Comparison of ENCODE assay signal across 8 cellular contexts in the genomic region with DNA sequence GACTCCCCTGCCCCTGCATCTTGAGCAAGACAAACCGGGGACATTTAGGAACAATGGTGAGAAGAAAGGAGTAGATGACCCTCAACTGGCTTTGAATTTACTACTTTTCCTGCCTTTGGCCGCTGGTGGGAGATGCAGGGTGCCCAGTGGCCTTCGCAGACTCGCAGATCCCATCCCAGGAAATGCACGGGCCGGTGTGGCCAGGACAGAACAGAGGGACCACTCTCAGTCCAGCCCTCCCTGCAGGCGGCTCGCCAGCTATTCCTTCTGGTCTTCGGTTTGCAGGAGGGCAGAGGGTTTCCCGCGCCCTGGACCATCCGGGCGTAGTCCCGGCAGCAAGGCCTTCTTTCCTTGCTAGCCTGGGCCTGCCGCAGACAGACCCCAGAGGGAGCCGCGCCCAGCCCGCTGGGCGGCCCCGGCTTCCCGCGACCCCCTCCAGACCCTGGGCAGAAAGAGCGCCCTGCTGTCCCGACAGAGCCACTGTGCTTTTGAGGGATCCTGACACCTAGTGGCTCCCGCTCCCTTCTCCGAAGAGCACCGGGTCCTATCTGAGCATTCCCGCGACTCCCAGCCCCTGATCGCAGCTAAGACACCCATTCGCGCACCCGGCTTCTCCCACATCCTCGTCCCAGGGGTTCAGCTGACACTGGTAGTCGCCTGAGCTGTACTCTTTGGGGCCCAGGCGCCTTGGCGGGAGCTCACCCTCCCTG. TPM values are rescaled to one million over a fixed set of nuclear protein-coding genes. Genes with fewer than 3 reads are reported as not detected.
A peak's percentile ranks its signal among the peaks of the same experiment; 100 is the strongest.
DNase-seq lines count a peak whose midpoint lies in the region; ATAC-seq and TF ChIP-seq lines count a peak whose summit lies in the region.

No MANE protein-coding gene starts in this region.

- H3K4me3 Mint-ChIP-seq in HFFc6 (peak overlapping the region; percentile 11; the same call in 1 of the 2 replicates), brain (peak overlapping the region; percentile 86 to 94 (median 90))

- H3K4me1 ChIP-seq in A673 (ENCODE audit: insufficient read depth, low read length, poor library complexity, severe bottlenecking): peaks cover 9% of the 10 kb centered on the region
- H3K4me1 ChIP-seq in thoracic aorta (ENCODE audit: control insufficient read depth in 1 of 2, low read depth in 2 of 2): peaks cover 5 to 16% of the 10 kb centered on the region in 2 donors

- H3K27ac Mint-ChIP-seq in HFFc6: no peak overlapping the region
- H3K27ac Mint-ChIP-seq in brain: peak overlapping the region; percentile 32 to 89 (median 87)

- CTCF ChIA-PET in A673 (lab: Charles Lee): interaction anchor here (0.7 kb wide), 1 partner anchor 609 kb away, joined by 3 read pairs; no protein-coding TSS in a partner anchor

- H3K9me3 ChIP-seq in A673 (ENCODE audit: low read depth, low read length, poor library complexity, severe bottlenecking) (no peaks in the 10 kb centered on the region), thoracic aorta (no peaks in the 10 kb centered on the region)

- H3K4me3 ChIP-seq in A673 (ENCODE audit: low read depth, low read length, poor library complexity, severe bottlenecking) (peak overlapping the region; percentile 41), thoracic aorta (peak overlapping the region; percentile 75)

- H3K27me3 Mint-ChIP-seq in HFFc6 (ENCODE audit: insufficient read depth) (peaks cover 41% of the 10 kb centered on the region), brain (peaks cover 11% of the 10 kb centered on the region)

- H3K27ac ChIP-seq in A673 (ENCODE audit: low read depth, low read length, poor library complexity, severe bottlenecking): no peak overlapping the region
- H3K27ac ChIP-seq in thoracic aorta: no peak overlapping the region

- ATAC-seq in left lobe of liver (peak; percentile 7), thoracic aorta (ENCODE audit: insufficient number of reproducible peaks, low FRiP score, low read depth) (no peak), GM18868 (IDR thresholded peaks at IDR 0.05; ENCODE audit: unreplicated experiment) (no peak)

- BruUV-seq in A673 (replicated peaks; lab: Mats Ljungman, UMichigan): no TSS peak

- peak; percentile 18 for DNase-seq in A673 (ENCODE audit: low spot score)
- no peak for DNase-seq in HFFc6
- no peak for DNase-seq in left lobe of liver (ENCODE audit: low spot score)
- no peak for DNase-seq in thoracic aorta (ENCODE audit: low spot score)
- no peak for DNase-seq in globus pallidus (ENCODE audit: low spot score)
- DNase-seq in H4 (ENCODE audit: low spot score): no peak

- H3K36me3 ChIP-seq in A673 (ENCODE audit: insufficient read depth, low read length, poor library complexity, severe bottlenecking) (no peaks in the 10 kb centered on the region), thoracic aorta (no peaks in the 10 kb centered on the region)

- H3K4me1 Mint-ChIP-seq in HFFc6 (ENCODE audit: low read depth) (no peaks in the 10 kb centered on the region), brain (peaks cover 48% of the 10 kb centered on the region)

- H3K9me3 Mint-ChIP-seq in HFFc6 (no peaks in the 10 kb centered on the region), brain (peaks cover 0 to 7% (median 7%) of the 10 kb centered on the region in 5 experiments)

- H3K27me3 ChIP-seq in A673 (replicated peaks; ENCODE audit: insufficient read depth, low read depth, low read length, poor library complexity): peaks cover 16% of the 10 kb centered on the region
- no peaks in the 10 kb centered on the region for H3K27me3 ChIP-seq in thoracic aorta (replicated peaks; ENCODE audit: insufficient read depth)

- POLR2A ChIA-PET in A673 (lab: Charles Lee; ENCODE audit: low non-redundant PET): no interaction called here

- intact Hi-C loops in A673 (cut with micrococcal nuclease; ENCODE audit: unreplicated experiment): loop anchor here (10.0 kb wide), 1 partner anchor 455 kb away; a partner anchor contains a TSS

- H3K36me3 Mint-ChIP-seq in HFFc6 (ENCODE audit: low read depth): no peaks in the 10 kb centered on the region
- no peaks in the 10 kb centered on the region for H3K36me3 Mint-ChIP-seq in brain

- 0 out of 2 replicates have a peak, but pooled peaks have one; percentile 10 for TF ChIP-seq CTCF in A673 (conservative IDR thresholded peaks at IDR 0.05; ENCODE audit: low read depth, low read length)
- TF ChIP-seq CTCF in HFFc6 (IDR thresholded peaks at IDR 0.05): peak; percentile 16; the same call in 1 of the 2 replicates
- TF ChIP-seq CTCF in brain (conservative IDR thresholded peaks at IDR 0.05): no peak
- no peak for TF ChIP-seq CTCF in thoracic aorta (IDR thresholded peaks at IDR 0.05)

RNA-seq across cellular contexts. Expression of a gene that starts 1.2 kb away (rescaled TPM):
- total RNA-seq in A673 (2021) (not detected in 2 replicates), left lobe of liver (0.48 TPM), thoracic aorta (not detected)
- total RNA-seq in HFFc6 (2021; fragmentation: NEBNext Ultra II Directional; extraction: Animal tissue kit (Norgen Biotek cat#: 25700)): not detected
- 8.7 TPM for polyA plus RNA-seq in brain (ENCODE audit: insufficient read depth, low read depth, low replicate concordance)
- not detected in 2 replicates for total RNA-seq in H4 (2014; rRNA removed; shearing (Covaris generic))

RNA-seq across cellular contexts. Expression of a gene that starts 19.1 kb away (rescaled TPM):
- total RNA-seq in A673 (2021) (13.2 and 16.8 TPM in 2 replicates), left lobe of liver (3.7 TPM), thoracic aorta (10 to 100 TPM in 1 of 2 donors, 1 to 10 TPM in 1; 7.3 to 13.1 TPM)
- 1 to 10 TPM; 6.6 to 8.5 (median 7.9) TPM for total RNA-seq in HFFc6 (2021; fragmentation: NEBNext Ultra II Directional; extraction: Animal tissue kit (Norgen Biotek cat#: 25700))
- 5.3 TPM for polyA plus RNA-seq in brain (ENCODE audit: insufficient read depth, low read depth, low replicate concordance)
- 34.4 and 41.9 TPM in 2 replicates for total RNA-seq in H4 (2014; rRNA removed; shearing (Covaris generic))

RNA-seq across cellular contexts. Expression of a gene that starts 19.3 kb away (rescaled TPM):
- total RNA-seq in A673 (2021) (44.4 and 57.1 TPM in 2 replicates), left lobe of liver (29.1 TPM), thoracic aorta (10 to 100 TPM; 30.5 to 51.9 TPM)
- total RNA-seq in HFFc6 (2021; fragmentation: NEBNext Ultra II Directional; extraction: Animal tissue kit (Norgen Biotek cat#: 25700)): 10 to 100 TPM; 33.8 to 44.1 (median 37.0) TPM
- 19.1 TPM for polyA plus RNA-seq in brain (ENCODE audit: insufficient read depth, low read depth, low replicate concordance)
- 29.7 and 37.4 TPM in 2 replicates for total RNA-seq in H4 (2014; rRNA removed; shearing (Covaris generic))

Comparison
In these comparisons a context has a peak if more than half of its experiments do, and no peak if none do; other contexts are left out.
1. CTCF ChIP-seq: peak in A673 (single experiment) and HFFc6 (single experiment); none in brain (0 of 2) and thoracic aorta (single experiment).